In the genomic region with DNA sequence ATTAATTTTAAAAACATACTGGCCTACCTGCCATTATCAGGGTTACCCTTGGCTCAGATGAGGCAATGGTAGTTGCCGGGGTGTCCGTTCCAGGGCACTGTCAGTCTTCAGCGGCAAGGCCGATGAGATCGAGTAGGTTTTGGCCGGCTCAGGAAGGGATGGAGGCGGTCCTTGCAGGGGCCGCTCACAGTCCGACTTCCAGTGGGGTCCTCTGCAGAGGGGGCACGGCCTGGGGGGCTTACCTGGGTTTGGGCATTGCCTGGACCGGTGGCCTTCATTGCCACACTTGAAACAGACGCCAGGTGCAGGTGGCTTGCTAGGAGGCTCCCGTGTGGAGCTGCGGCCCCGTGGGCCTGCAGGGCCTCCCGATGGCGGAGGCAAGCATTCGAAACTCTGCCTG, we compare ENCODE assay signal across 22 cellular contexts. TPM values are rescaled to one million over a fixed set of nuclear protein-coding genes. Genes with fewer than 3 reads are reported as not detected.
"Had no signal": no experiment of that assay in that cellular context is flagged by ENCODE, and none has a peak within 500 bp of the region (broad histone marks: within the 10 kb centered on the region; RNA-seq: fewer than 3 reads in every experiment).

No MANE protein-coding gene starts in this region.

- H3K4me3 Mint-ChIP-seq: activated CD4-positive, alpha-beta memory T cell treated with anti-CD3 and anti-CD28 coated beads, Interleukin-2, amount 10 ng/mL, durations not matched to agents 7 days and 5 days; activated T-cell treated with anti-CD3 and anti-CD28 coated beads, Interleukin-2, amount 50 U/mL, for 24 hours had no signal

- H3K9me3 ChIP-seq: left ventricle myocardium inferior, suprapubic skin had no signal

- H3K27ac Mint-ChIP-seq: activated CD4-positive, alpha-beta memory T cell treated with anti-CD3 and anti-CD28 coated beads, Interleukin-2, amount 10 ng/mL, durations not matched to agents 7 days and 5 days had no signal

- H3K36me3 Mint-ChIP-seq: natural killer cell treated with Interleukin-12 subunit alpha and Interleukin-12 subunit beta and Interleukin-15 and Interleukin-18, amount 100 ng/mL, for 72 hours; T-cell had no signal

- H3K4me3 ChIP-seq: suprapubic skin had no signal

- DNase-seq: activated CD4-positive, alpha-beta memory T cell treated with anti-CD3 and anti-CD28 coated beads, Interleukin-2, amount 10 ng/mL, durations not matched to agents 7 days and 5 days; activated effector memory CD4-positive, alpha-beta T cell treated with Interleukin-2 at 50 U/mL for 16 hours; activated naive CD4-positive, alpha-beta T cell treated with anti-CD3 and anti-CD28 coated beads, Interleukin-2, amount 50 U/mL, for 16 hours; amniotic stem cell; dorsolateral prefrontal cortex; islet precursor cell; left ventricle myocardium inferior; retina; stimulated activated CD4-positive, alpha-beta T cell treated with anti-CD3 and anti-CD28 coated beads, Interleukin-15, amount 100 ng/mL, for 24 hours; stimulated activated CD4-positive, alpha-beta T cell treated with anti-CD3 and anti-CD28 coated beads, Interleukin-4, amount 100 ng/mL, for 4 hours; stimulated activated CD8-positive, alpha-beta memory T cell treated with anti-CD3 and anti-CD28 coated beads, Interleukin-4, amount 100 ng/mL, for 48 hours; stimulated activated naive CD4-positive, alpha-beta T cell treated with Interleukin-2 at 50 U/mL for 16 hours; T-cell; T1000; WERI-Rb-1 had no signal

- ATAC-seq: activated CD4-positive, alpha-beta T cell treated with anti-CD3 and anti-CD28 coated beads for 36 hours; natural killer cell treated with Interleukin-12 subunit alpha and Interleukin-12 subunit beta and Interleukin-15 and Interleukin-18, amount 100 ng/mL, for 72 hours had no signal

- H3K27ac ChIP-seq: left ventricle myocardium inferior, suprapubic skin had no signal

- H3K27me3 Mint-ChIP-seq: activated CD4-positive, alpha-beta memory T cell treated with anti-CD3 and anti-CD28 coated beads, Interleukin-2, amount 10 ng/mL, durations not matched to agents 7 days and 5 days; activated CD4-positive, alpha-beta T cell treated with anti-CD3 and anti-CD28 coated beads for 36 hours; activated T-cell treated with anti-CD3 and anti-CD28 coated beads, Interleukin-2, amount 50 U/mL, for 24 hours; natural killer cell treated with Interleukin-12 subunit alpha and Interleukin-12 subunit beta and Interleukin-15 and Interleukin-18, amount 100 ng/mL, for 72 hours; T-cell; type B pancreatic cell had no signal

- H3K36me3 ChIP-seq: left ventricle myocardium inferior, suprapubic skin, WERI-Rb-1 had no signal

- H3K9me3 Mint-ChIP-seq: activated CD4-positive, alpha-beta memory T cell treated with anti-CD3 and anti-CD28 coated beads, Interleukin-2, amount 10 ng/mL, durations not matched to agents 7 days and 5 days; activated T-cell treated with anti-CD3 and anti-CD28 coated beads, Interleukin-2, amount 50 U/mL, for 24 hours; natural killer cell treated with Interleukin-12 subunit alpha and Interleukin-12 subunit beta and Interleukin-15 and Interleukin-18, amount 100 ng/mL, for 72 hours; T-cell; type B pancreatic cell had no signal

- H3K27me3 ChIP-seq: dorsolateral prefrontal cortex, suprapubic skin had no signal

RNA-seq across cellular contexts. Expression of a gene that starts 2.5 kb away (rescaled TPM):
- total RNA-seq: activated CD4-positive, alpha-beta memory T cell treated with anti-CD3 and anti-CD28 coated beads, Interleukin-2, amount 10 ng/mL, durations not matched to agents 7 days and 5 days; cardiac septum; dorsolateral prefrontal cortex; left ventricle myocardium inferior; mesenteric fat pad; natural killer cell treated with Interleukin-12 subunit alpha and Interleukin-12 subunit beta and Interleukin-15 and Interleukin-18, amount 100 ng/mL, for 72 hours; suprapubic skin had no signal
